Comparison of ENCODE assay signal across 9 cellular contexts in genomic region chr11:46351606-46352005, GRCh38. TPM values are rescaled to one million over a fixed set of nuclear protein-coding genes. Genes with fewer than 3 reads are reported as not detected.
DNase-seq lines count a peak whose midpoint lies in the region; ATAC-seq and TF ChIP-seq lines count a peak whose summit lies in the region.
"Had no signal": no experiment of that assay in that cellular context is flagged by ENCODE, and none has a peak within 500 bp of the region (broad histone marks: within the 10 kb centered on the region; RNA-seq: fewer than 3 reads in every experiment).

No MANE protein-coding gene starts in this region.

- H3K4me3 ChIP-seq in adipocyte (ENCODE audit: low read length) (no peak overlapping the region), mesendoderm (ENCODE audit: low read length) (no peak overlapping the region), upper lobe of left lung (no peak overlapping the region), MM.1S (ENCODE audit: low read length) (no peak overlapping the region)

- H3K9me3 ChIP-seq in adipocyte (ENCODE audit: control insufficient read depth, low read length) (no peaks in the 10 kb centered on the region), upper lobe of left lung (no peaks in the 10 kb centered on the region), MM.1S (replicated peaks; ENCODE audit: insufficient read depth, low read length) (no peaks in the 10 kb centered on the region)

- no peak overlapping the region for H4K5ac ChIP-seq in mesendoderm (ENCODE audit: low read length)

- peaks cover 3% of the 10 kb centered on the region for H3K36me3 ChIP-seq in adipocyte (ENCODE audit: control insufficient read depth, insufficient read depth, low read length, severe bottlenecking)
- H3K36me3 ChIP-seq in mesendoderm (ENCODE audit: control insufficient read depth, insufficient read depth, low read length): no peaks in the 10 kb centered on the region
- peaks cover 0 to 18% (median 6%) of the 10 kb centered on the region in 4 donors for H3K36me3 ChIP-seq in upper lobe of left lung
- no peaks in the 10 kb centered on the region for H3K36me3 ChIP-seq in MM.1S (replicated peaks; ENCODE audit: insufficient read depth, low read length)

- H3F3A ChIP-seq in MM.1S (ENCODE audit: insufficient read depth, low read length): no peaks in the 10 kb centered on the region

- H4K20me1 ChIP-seq in MM.1S (ENCODE audit: insufficient read depth, low read length): no peaks in the 10 kb centered on the region

- H3K9me2 ChIP-seq in MM.1S (replicated peaks; ENCODE audit: insufficient read depth, low read length): no peaks in the 10 kb centered on the region

- peak overlapping the region; percentile 5 for H3K9ac ChIP-seq in adipocyte (ENCODE audit: low read length)
- H3K9ac ChIP-seq in mesendoderm (ENCODE audit: low read length): peak overlapping the region; percentile 20
- H3K9ac ChIP-seq in MM.1S (ENCODE audit: low read length): no peak overlapping the region

- H3K27me3 Mint-ChIP-seq in activated naive CD4-positive, alpha-beta T cell treated with anti-CD3 and anti-CD28 coated beads, Interleukin-2, amount 50 U/mL, for 24 hours: no peaks in the 10 kb centered on the region

- no peak overlapping the region for H3K23ac ChIP-seq in mesendoderm (ENCODE audit: low read length)

- no peak overlapping the region for H3K4ac ChIP-seq in mesendoderm (ENCODE audit: low read depth, low read length)

- H3K27ac Mint-ChIP-seq in activated naive CD4-positive, alpha-beta T cell treated with anti-CD3 and anti-CD28 coated beads, Interleukin-2, amount 50 U/mL, for 24 hours: peak overlapping the region; percentile 88

- H3K4me1 ChIP-seq in adipocyte (ENCODE audit: control insufficient read depth, insufficient read depth, low read length) (peaks cover 19% of the 10 kb centered on the region), mesendoderm (ENCODE audit: control insufficient read depth, low read depth, low read length) (peaks cover 8% of the 10 kb centered on the region), upper lobe of left lung (peaks cover 49 to 74% (median 59%) of the 10 kb centered on the region in 4 donors), MM.1S (ENCODE audit: low read length) (peaks cover 13% of the 10 kb centered on the region)

- H2BK120ac ChIP-seq in mesendoderm (ENCODE audit: low read depth, low read length): no peak overlapping the region

- DNase-seq in activated naive CD4-positive, alpha-beta T cell treated with Interleukin-2 at 50 U/mL for 16 hours: no peak
- no peak for DNase-seq in adipocyte (ENCODE audit: low read depth)
- no peak for DNase-seq in mesendoderm
- DNase-seq in upper lobe of left lung: no peak
- DNase-seq in MM.1S: no peak
- DNase-seq in cerebellum (ENCODE audit: low spot score): no peak
- DNase-seq: NCI-H1694 had no signal

- H3K9me3 Mint-ChIP-seq in activated naive CD4-positive, alpha-beta T cell treated with anti-CD3 and anti-CD28 coated beads, Interleukin-2, amount 50 U/mL, for 24 hours: no peaks in the 10 kb centered on the region

- ATAC-seq in upper lobe of left lung (ENCODE audit: low FRiP score in 2 of 2) (no peak), HG02938 (IDR thresholded peaks at IDR 0.05; ENCODE audit: unreplicated experiment) (no peak)

- H3K18ac ChIP-seq in mesendoderm (ENCODE audit: low read length): no peak overlapping the region

- TF ChIP-seq CTCF in upper lobe of left lung (IDR thresholded peaks at IDR 0.05) (no peak), MM.1S (IDR thresholded peaks at IDR 0.05; ENCODE audit: low read length) (no peak)

- H2AK5ac ChIP-seq in mesendoderm (ENCODE audit: low read length): no peak overlapping the region

- peaks cover 44% of the 10 kb centered on the region for H3K79me2 ChIP-seq in mesendoderm (ENCODE audit: control insufficient read depth, insufficient read depth, low read length)
- H3K79me2 ChIP-seq in MM.1S (ENCODE audit: low read length): peaks cover 68% of the 10 kb centered on the region

- H2BK15ac ChIP-seq in mesendoderm (replicated peaks; ENCODE audit: low read depth): no peak overlapping the region

- H3K4me3 Mint-ChIP-seq in activated naive CD4-positive, alpha-beta T cell treated with anti-CD3 and anti-CD28 coated beads, Interleukin-2, amount 50 U/mL, for 24 hours: peak overlapping the region; percentile 85

- H3K36me3 Mint-ChIP-seq in activated naive CD4-positive, alpha-beta T cell treated with anti-CD3 and anti-CD28 coated beads, Interleukin-2, amount 50 U/mL, for 24 hours: peaks cover under 1% of the 10 kb centered on the region

- no peak overlapping the region for H3K27ac ChIP-seq in mesendoderm (ENCODE audit: low read depth, low read length)
- peak overlapping the region in 3 of 4 donors; percentile 35 to 60 (median 48) for H3K27ac ChIP-seq in upper lobe of left lung
- H3K27ac ChIP-seq in MM.1S (ENCODE audit: low read length): no peak overlapping the region

- peak overlapping the region; percentile 58 for H3K56ac ChIP-seq in mesendoderm (ENCODE audit: low read length)

- H3K27me3 ChIP-seq in adipocyte (replicated peaks; ENCODE audit: control insufficient read depth, insufficient read depth, low read length) (no peaks in the 10 kb centered on the region), mesendoderm (ENCODE audit: insufficient read depth, low read length, poor library complexity) (no peaks in the 10 kb centered on the region), upper lobe of left lung (no peaks in the 10 kb centered on the region), MM.1S (replicated peaks; ENCODE audit: insufficient read depth, low read length) (0 out of 2 replicates have a peak, but pooled peaks cover 3% of the 10 kb centered on the region)

- H2AFZ ChIP-seq in MM.1S (ENCODE audit: low read length): no peak overlapping the region

- TF ChIP-seq POLR2A in upper lobe of left lung (IDR thresholded peaks at IDR 0.05): no peak

- H4K8ac ChIP-seq in mesendoderm (ENCODE audit: low read depth, low read length): no peak overlapping the region

- H3K4me2 ChIP-seq in mesendoderm (ENCODE audit: low read length): no peak overlapping the region
- H3K4me2 ChIP-seq in MM.1S (ENCODE audit: low read depth, low read length): no peak overlapping the region

- peaks cover 38% of the 10 kb centered on the region for H3K79me1 ChIP-seq in mesendoderm (ENCODE audit: low read length)

- TF ChIP-seq EP300 in upper lobe of left lung (IDR thresholded peaks at IDR 0.05): no peak

- H3K4me1 Mint-ChIP-seq in activated naive CD4-positive, alpha-beta T cell treated with anti-CD3 and anti-CD28 coated beads, Interleukin-2, amount 50 U/mL, for 24 hours: peaks cover 79% of the 10 kb centered on the region

- no CpG with 5 or more reads among the region's 5 CpGs for WGBS in mesendoderm (ENCODE audit: extremely low coverage, insufficient coverage, low lambda C conversion rate)
- WGBS in upper lobe of left lung, 2 donors: 75 to 87% methylated on average over 3 to 5 of the region's 5 CpGs

- no peak overlapping the region for H2BK5ac ChIP-seq in mesendoderm (ENCODE audit: low read length)

RNA-seq across cellular contexts. Expression of gene DGKZ, which starts 4.3 kb away (rescaled TPM):
- polyA plus RNA-seq in mesendoderm (2013, experiment 1 of 2): 67.4 TPM
- 62.6 TPM for polyA plus RNA-seq in mesendoderm (2013, experiment 2 of 2)
- total RNA-seq in upper lobe of left lung (100 to 1,000 TPM in 2 of 6 donors, 10 to 100 TPM in 4; 55.1 to 145 (median 65.5) TPM), cerebellum (48.1 TPM)

RNA-seq across cellular contexts. Expression of gene MDK, which starts 29.9 kb away (rescaled TPM):
- 371 TPM for polyA plus RNA-seq in mesendoderm (2013, experiment 1 of 2)
- 374 TPM for polyA plus RNA-seq in mesendoderm (2013, experiment 2 of 2)
- total RNA-seq in upper lobe of left lung (10 to 100 TPM in 5 of 6 donors, not detected in 1; 14.3 to 44.8 (median 34.1) TPM), cerebellum (46.8 TPM)

RNA-seq across cellular contexts. Expression of gene CHRM4, which starts 40.0 kb away (rescaled TPM):
- 0.14 TPM for polyA plus RNA-seq in mesendoderm (2013, experiment 1 of 2)
- polyA plus RNA-seq in mesendoderm (2013, experiment 2 of 2): 0.15 TPM
- total RNA-seq in upper lobe of left lung: 1 to 10 TPM in 1 of 6 donors, under 1 TPM in 3, not detected in 2; 0.34 to 1.4 (median 0.53) TPM
- total RNA-seq in cerebellum: 2.6 TPM

Comparison
In these comparisons a context has a peak if more than half of its experiments do, and no peak if none do; other contexts are left out.
1. H3K27ac ChIP-seq: peak in upper lobe of left lung (3 of 4); none in mesendoderm (single experiment) and MM.1S (single experiment).